In the genomic region with DNA sequence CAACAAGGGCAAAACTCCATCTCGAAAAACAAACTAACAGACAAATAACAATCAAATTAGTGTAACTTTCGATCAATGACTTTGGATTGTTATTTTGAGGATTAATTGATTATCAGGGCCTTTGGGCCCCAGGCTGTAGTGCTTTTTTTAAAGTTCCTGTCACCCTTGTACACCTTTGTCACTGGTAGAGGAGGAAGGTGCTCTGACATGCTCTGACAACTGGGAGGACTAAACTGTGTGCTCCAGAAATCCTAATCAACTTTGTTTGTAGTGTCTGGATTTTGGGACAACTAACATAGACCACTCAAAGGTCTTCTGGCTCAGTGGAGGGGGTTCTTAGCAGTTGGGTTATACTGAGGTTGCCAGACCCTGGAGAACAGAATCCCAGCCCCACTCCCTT, we compare ENCODE assay signal across 8 cellular contexts. TPM values are rescaled to one million over a fixed set of nuclear protein-coding genes. Genes with fewer than 3 reads are reported as not detected.
DNase-seq lines count a peak whose midpoint lies in the region; ATAC-seq and TF ChIP-seq lines count a peak whose summit lies in the region.

No MANE protein-coding gene starts in this region.

- intact Hi-C loops in sigmoid colon (cut with DNase I) = no loop called here

- H3K27ac ChIP-seq in SJSA1 (no peak overlapping the region), sigmoid colon (peak overlapping the region in 3 of 4 donors; percentile 89 to 95 (median 89))

- H3K4me3 ChIP-seq in GM06990 (replicated peaks; ENCODE audit: low read depth, low read length) = peak overlapping the region; percentile 92
- H3K4me3 ChIP-seq in SJSA1 = peak overlapping the region; percentile 86
- peak overlapping the region; percentile 86 for H3K4me3 ChIP-seq in fibroblast of mammary gland (ENCODE audit: control insufficient read depth, low read depth, low read length)
- H3K4me3 ChIP-seq in sigmoid colon = peak overlapping the region in 3 of 4 donors; percentile 75 to 95 (median 82)

- H3K9me3 ChIP-seq in SJSA1 (replicated peaks) = no peaks in the 10 kb centered on the region
- H3K9me3 ChIP-seq in sigmoid colon = no peaks in the 10 kb centered on the region

- ATAC-seq in HG02623 (IDR thresholded peaks at IDR 0.05; ENCODE audit: unreplicated experiment) = no peak
- no peak for ATAC-seq in HG03159 (IDR thresholded peaks at IDR 0.05; ENCODE audit: unreplicated experiment)

- TF ChIP-seq POLR2A in sigmoid colon (IDR thresholded peaks at IDR 0.05) = no peak

- DNase-seq in GM06990 (ENCODE audit: extremely low read depth, insufficient read length) (no peak), SJSA1 (ENCODE audit: low read depth in 1 of 2, low spot score in 2 of 2) (no peak), fibroblast of mammary gland (ENCODE audit: low read depth) (no peak), sigmoid colon (no peak), NCI-H2171 treated with DMSO at 0.1 percent for 48 hours (lab: John Stamatoyannopoulos, UW) (no peak)
- no peak for DNase-seq in stimulated activated CD4-positive, alpha-beta T cell treated with anti-CD3 and anti-CD28 coated beads, Interleukin-1b, Interleukin-23, amount 100 ng/mL, for 48 hours

- no peak for TF ChIP-seq CTCF in GM06990 (IDR thresholded peaks at IDR 0.05; ENCODE audit: insufficient read depth, low read length, poor library complexity, severe bottlenecking)
- TF ChIP-seq CTCF in fibroblast of mammary gland (conservative IDR thresholded peaks at IDR 0.05; ENCODE audit: control insufficient read depth, insufficient read depth, low read depth, low read length) = no peak
- no peak for TF ChIP-seq CTCF in sigmoid colon (IDR thresholded peaks at IDR 0.05)

- H3K4me1 ChIP-seq in SJSA1 (replicated peaks) (peaks cover 29% of the 10 kb centered on the region), sigmoid colon (peaks cover 0 to 27% (median 24%) of the 10 kb centered on the region in 4 donors)

- H3K27me3 ChIP-seq in GM06990 (replicated peaks; ENCODE audit: control insufficient read depth, insufficient read depth, low read length) = no peaks in the 10 kb centered on the region
- no peaks in the 10 kb centered on the region for H3K27me3 ChIP-seq in SJSA1 (replicated peaks)
- H3K27me3 ChIP-seq in sigmoid colon = no peaks in the 10 kb centered on the region

- WGBS in sigmoid colon, 2 donors = 19 to 72% methylated on average over 2 of the region's 2 CpGs

- peaks cover 5% of the 10 kb centered on the region for H3K36me3 ChIP-seq in GM06990 (ENCODE audit: control insufficient read depth, insufficient read depth, low read length)
- peaks cover 31% of the 10 kb centered on the region for H3K36me3 ChIP-seq in SJSA1
- H3K36me3 ChIP-seq in sigmoid colon = peaks cover 0 to 15% (median 6%) of the 10 kb centered on the region in 4 donors

- TF ChIP-seq EP300 in sigmoid colon (IDR thresholded peaks at IDR 0.05) = no peak

RNA-seq across cellular contexts. Expression of a gene that starts 1.8 kb away (rescaled TPM):
- 246 and 303 TPM in 2 replicates for total RNA-seq in SJSA1 (2014; rRNA removed; shearing (Covaris generic))
- 100 to 1,000 TPM in 3 of 4 donors, 10 to 100 TPM in 1; 94.9 to 211 (median 158) TPM for total RNA-seq in sigmoid colon
- 100 to 1,000 TPM; 508 to 827 (median 733) TPM for polyA plus RNA-seq in sigmoid colon

RNA-seq across cellular contexts. Expression of a gene that starts 46.5 kb away (rescaled TPM):
- not detected in 2 replicates for total RNA-seq in SJSA1 (2014; rRNA removed; shearing (Covaris generic))
- total RNA-seq in sigmoid colon = not detected
- polyA plus RNA-seq in sigmoid colon = 10 to 100 TPM; 24.8 to 58.5 (median 49.9) TPM
